In genomic region chr10:77710759-77711682, GRCh38 we compare ENCODE assay signal across 8 cellular contexts.
A peak's percentile ranks its signal among the peaks of the same experiment; 100 is the strongest.
DNase-seq lines count a peak whose midpoint lies in the region; ATAC-seq and TF ChIP-seq lines count a peak whose summit lies in the region.

No MANE protein-coding gene starts in this region.

- peak overlapping the region; percentile 5 to 54 (median 46) for H3K4me3 ChIP-seq in heart left ventricle
- H3K4me3 ChIP-seq in transverse colon: peak overlapping the region; percentile 9 to 50 (median 22)

- no peaks in the 10 kb centered on the region for H3K9me3 Mint-ChIP-seq in IgD-negative memory B cell
- H3K9me3 Mint-ChIP-seq in activated naive CD4-positive, alpha-beta T cell treated with anti-CD3 and anti-CD28 coated beads, Interleukin-2, amount 50 U/mL, for 24 hours: no peaks in the 10 kb centered on the region

- H3K27ac ChIP-seq in heart left ventricle (no peak overlapping the region), transverse colon (no peak overlapping the region)

- ATAC-seq in GM21619 (IDR thresholded peaks at IDR 0.05; ENCODE audit: unreplicated experiment) (peak; percentile 85), heart left ventricle (peak; percentile 59 to 98 (median 94))

- peaks cover 0 to 11% (median 5%) of the 10 kb centered on the region in 12 donors for H3K4me1 ChIP-seq in heart left ventricle
- peaks cover 0 to 7% (median 3%) of the 10 kb centered on the region in 4 donors for H3K4me1 ChIP-seq in transverse colon

- no peak overlapping the region for H3K27ac Mint-ChIP-seq in IgD-negative memory B cell
- H3K27ac Mint-ChIP-seq in activated naive CD4-positive, alpha-beta T cell treated with anti-CD3 and anti-CD28 coated beads, Interleukin-2, amount 50 U/mL, for 24 hours: peak overlapping the region; percentile 12

- no peak for TF ChIP-seq EP300 in transverse colon (IDR thresholded peaks at IDR 0.05; ENCODE audit: low read depth)

- intact Hi-C loops in heart left ventricle (cut with DNase I): loop anchor here (2.0 to 10.0 kb wide), 4 partner anchors 536 to 544 kb away; no protein-coding TSS in a partner anchor
- intact Hi-C loops in transverse colon (cut with DNase I; ENCODE audit: low total_unique reads): loop anchor here (5.0 kb wide), 1 partner anchor 544 kb away; no protein-coding TSS in a partner anchor

- H3K9me3 ChIP-seq in heart left ventricle (no peaks in the 10 kb centered on the region), transverse colon (no peaks in the 10 kb centered on the region)

- DNase-seq in Daoy (ENCODE audit: low read depth) (peak; percentile 82), SK-MEL-5 (ENCODE audit: low read depth, low spot score) (peak; percentile 49), heart left ventricle (peak; percentile 56 to 89 (median 70)), pons (ENCODE audit: low spot score) (peak; percentile 22), transverse colon (peak; percentile 77)

- H3K36me3 Mint-ChIP-seq in IgD-negative memory B cell: peaks cover 5% of the 10 kb centered on the region
- H3K36me3 Mint-ChIP-seq in activated naive CD4-positive, alpha-beta T cell treated with anti-CD3 and anti-CD28 coated beads, Interleukin-2, amount 50 U/mL, for 24 hours: no peaks in the 10 kb centered on the region

- H3K27me3 ChIP-seq in heart left ventricle (peaks cover 0 to 49% (median 23%) of the 10 kb centered on the region in 9 donors), transverse colon (peaks cover 37% of the 10 kb centered on the region)

- 8 to 17% (median 9%) methylated on average over 26 to 51 of the region's 51 CpGs for WGBS in heart left ventricle, 4 donors
- WGBS in transverse colon (ENCODE audit: low coverage in 1 of 2), 2 donors: 24% methylated on average over 36 of the region's 51 CpGs; no CpG with 5 or more reads in 1 of the 2 donors

- H3K36me3 ChIP-seq in heart left ventricle (no peaks in the 10 kb centered on the region), transverse colon (no peaks in the 10 kb centered on the region)

- peak; percentile 91 to 98 (median 95) for TF ChIP-seq CTCF in heart left ventricle (IDR thresholded peaks at IDR 0.05)
- peak; percentile 84 to 98 (median 97) for TF ChIP-seq CTCF in transverse colon (IDR thresholded peaks at IDR 0.05)

- H3K27me3 Mint-ChIP-seq in IgD-negative memory B cell: peaks cover 14% of the 10 kb centered on the region
- peaks cover 10% of the 10 kb centered on the region for H3K27me3 Mint-ChIP-seq in activated naive CD4-positive, alpha-beta T cell treated with anti-CD3 and anti-CD28 coated beads, Interleukin-2, amount 50 U/mL, for 24 hours

- in situ Hi-C loops in SK-MEL-5 (cut with HindIII; ENCODE audit: low pct_unique_long_range_greater_than_20kb, low sequenced_read_pairs) (no loop called here), transverse colon (cut with MboI; ENCODE audit: low pct_ligation_motif_present in 1 of 4, low pct_unique_long_range_greater_than_20kb in 1 of 4, low sequenced_read_pairs in 3 of 4) (no loop called here)

- peak overlapping the region in 3 of 4 donors; percentile 54 to 95 (median 94) for H3K4me3 Mint-ChIP-seq in IgD-negative memory B cell
- H3K4me3 Mint-ChIP-seq in activated naive CD4-positive, alpha-beta T cell treated with anti-CD3 and anti-CD28 coated beads, Interleukin-2, amount 50 U/mL, for 24 hours: peak overlapping the region; percentile 11

- TF ChIP-seq POLR2A in heart left ventricle (IDR thresholded peaks at IDR 0.05) (no peak), transverse colon (IDR thresholded peaks at IDR 0.05) (no peak)

- H3K4me1 Mint-ChIP-seq in IgD-negative memory B cell: peaks cover 4 to 9% (median 5%) of the 10 kb centered on the region in 3 donors
- H3K4me1 Mint-ChIP-seq in activated naive CD4-positive, alpha-beta T cell treated with anti-CD3 and anti-CD28 coated beads, Interleukin-2, amount 50 U/mL, for 24 hours: peaks cover 5% of the 10 kb centered on the region

Comparison
In these comparisons a context has a peak if more than half of its experiments do, and no peak if none do; other contexts are left out.
1. DNase-seq: peak in every context shown above with its lines; median percentile 82 in Daoy; 77 in transverse colon; 70 in heart left ventricle; 49 in SK-MEL-5; 22 in pons.